8 cellular contexts compared by ENCODE assay signal in the genomic region with DNA sequence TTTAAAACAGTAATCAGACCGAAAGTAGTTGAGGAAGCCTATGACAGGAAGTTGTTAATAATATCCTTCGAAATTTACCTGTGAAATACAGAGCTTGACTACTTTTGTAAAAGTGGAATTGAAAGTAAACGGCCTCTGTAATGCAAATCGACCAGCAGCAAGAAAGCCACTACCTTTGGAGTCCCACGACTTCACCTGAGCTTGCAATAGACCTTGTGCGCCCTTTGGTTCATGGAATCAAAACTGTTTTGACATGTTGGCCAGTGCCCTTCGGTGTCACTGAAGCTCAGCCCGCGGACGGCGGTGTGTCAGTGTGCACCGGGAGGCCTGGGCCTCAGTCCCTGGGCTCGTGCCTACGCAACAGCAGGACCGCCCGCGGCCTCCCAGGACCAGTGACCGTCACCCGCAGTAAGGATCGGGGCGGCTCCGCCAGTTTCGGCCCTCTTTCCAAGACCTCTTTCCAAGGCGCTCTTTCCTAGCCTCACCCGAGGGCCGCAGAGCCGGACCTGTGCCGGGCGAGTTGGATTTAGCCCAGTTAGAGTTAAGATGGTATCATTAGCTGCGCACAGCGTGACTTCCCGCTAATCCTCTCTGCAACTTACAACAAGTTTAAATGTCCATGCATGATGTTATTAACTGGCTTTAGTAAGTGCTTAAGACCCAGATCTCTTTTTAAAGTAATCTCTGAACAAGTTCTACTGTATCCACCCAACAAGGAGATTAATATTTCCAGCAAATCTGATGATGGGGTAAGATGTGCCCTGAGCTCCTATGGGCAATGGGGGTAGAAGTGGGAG.
A peak's percentile ranks its signal among the peaks of the same experiment; 100 is the strongest.
DNase-seq lines count a peak whose midpoint lies in the region; ATAC-seq, FAIRE-seq and TF ChIP-seq lines count a peak whose summit lies in the region.

No MANE protein-coding gene starts in this region.

- H2BK120ac ChIP-seq in mesendoderm (ENCODE audit: low read depth, low read length): no peak overlapping the region

- no peaks in the 10 kb centered on the region for H3K79me2 ChIP-seq in mesendoderm (ENCODE audit: control insufficient read depth, insufficient read depth, low read length)

- peak; percentile 29 for ATAC-seq in GM18520 (IDR thresholded peaks at IDR 0.05; ENCODE audit: unreplicated experiment)
- ATAC-seq in HG02610 (IDR thresholded peaks at IDR 0.05; ENCODE audit: unreplicated experiment): peak; percentile 69
- no peak for ATAC-seq in T-cell (replicated peaks in 1 of 4)
- no peak for ATAC-seq in HG03097 (IDR thresholded peaks at IDR 0.05; ENCODE audit: low FRiP score, unreplicated experiment)
- no peak for ATAC-seq in gastrocnemius medialis

- H3K27me3 ChIP-seq in mesendoderm (ENCODE audit: insufficient read depth, low read length, poor library complexity) (peaks cover 19% of the 10 kb centered on the region), ovary (no peaks in the 10 kb centered on the region), gastrocnemius medialis (peaks cover 85 to 97% (median 90%) of the 10 kb centered on the region in 3 donors)

- no peak overlapping the region for H3K56ac ChIP-seq in mesendoderm (ENCODE audit: low read length)

- no peak overlapping the region for H3K9ac ChIP-seq in mesendoderm (ENCODE audit: low read length)

- no peak for TF ChIP-seq CTCF in ovary (IDR thresholded peaks at IDR 0.05)
- no peak for TF ChIP-seq CTCF in gastrocnemius medialis (IDR thresholded peaks at IDR 0.05 in 4 of 5, conservative IDR thresholded peaks at IDR 0.05 in 1 of 5)

- no peak overlapping the region for H4K8ac ChIP-seq in mesendoderm (ENCODE audit: low read depth, low read length)

- no peak overlapping the region for H3K18ac ChIP-seq in mesendoderm (ENCODE audit: low read length)

- H3K79me1 ChIP-seq in mesendoderm (ENCODE audit: low read length): no peaks in the 10 kb centered on the region

- no peak overlapping the region for H2BK15ac ChIP-seq in mesendoderm (replicated peaks; ENCODE audit: low read depth)

- no peak overlapping the region for H3K23ac ChIP-seq in mesendoderm (ENCODE audit: low read length)

- H3K36me3 ChIP-seq in mesendoderm (ENCODE audit: control insufficient read depth, insufficient read depth, low read length): no peaks in the 10 kb centered on the region
- no peaks in the 10 kb centered on the region for H3K36me3 ChIP-seq in ovary
- H3K36me3 ChIP-seq in gastrocnemius medialis: no peaks in the 10 kb centered on the region

- H2AK5ac ChIP-seq in mesendoderm (ENCODE audit: low read length): no peak overlapping the region

- H3K27ac Mint-ChIP-seq in T-cell: peak overlapping the region in 1 of 2 donors; percentile 73

- POLR2A ChIA-PET in T-cell (lab: Charles Lee): interaction anchor here in 1 of 2 donors (0.6 kb wide), 1 partner anchor 528 kb away, joined by 5 read pairs; no protein-coding TSS in a partner anchor

- H3K4me3 Mint-ChIP-seq in T-cell: peak overlapping the region in 2 of 3 donors; percentile 13 to 74

- H3K4me1 Mint-ChIP-seq in T-cell: peaks cover 11 to 14% (median 13%) of the 10 kb centered on the region in 3 donors

- H4K5ac ChIP-seq in mesendoderm (ENCODE audit: low read length): no peak overlapping the region

- peaks cover 44 to 63% of the 10 kb centered on the region in 2 donors for H3K27me3 Mint-ChIP-seq in T-cell

- H3K4ac ChIP-seq in mesendoderm (ENCODE audit: low read depth, low read length): no peak overlapping the region

- TF ChIP-seq EP300 in ovary (IDR thresholded peaks at IDR 0.05): no peak

- H3K36me3 Mint-ChIP-seq in T-cell: peaks cover 6% of the 10 kb centered on the region

- intact Hi-C loops in ovary (cut with DNase I): no loop called here
- intact Hi-C loops in gastrocnemius medialis (cut with DNase I; ENCODE audit: low total_unique reads): loop anchor here (5.0 to 10.0 kb wide), 2 partner anchors 517 to 755 kb away; no protein-coding TSS in a partner anchor

- peak overlapping the region; percentile 40 for H3K4me2 ChIP-seq in mesendoderm (ENCODE audit: low read length)

- H3K4me3 ChIP-seq in mesendoderm (ENCODE audit: low read length): no peak overlapping the region
- H3K4me3 ChIP-seq in ovary: no peak overlapping the region
- no peak overlapping the region for H3K4me3 ChIP-seq in gastrocnemius medialis

- no peak for DNase-seq in T-cell
- peak; percentile 60 for DNase-seq in mesendoderm
- no peak for DNase-seq in ovary
- no peak for DNase-seq in gastrocnemius medialis
- no peak for DNase-seq in urothelium cell line (ENCODE audit: low spot score)

- H3K27ac ChIP-seq in mesendoderm (ENCODE audit: low read depth, low read length): no peak overlapping the region
- H3K27ac ChIP-seq in ovary: no peak overlapping the region
- H3K27ac ChIP-seq in gastrocnemius medialis: no peak overlapping the region

- no peak for FAIRE-seq in urothelium cell line (lab: Jason Lieb, UNC)

- H2BK5ac ChIP-seq in mesendoderm (ENCODE audit: low read length): no peak overlapping the region

- peaks cover 0 to 25% (median 20%) of the 10 kb centered on the region in 3 donors for H3K9me3 Mint-ChIP-seq in T-cell

- CTCF ChIA-PET in T-cell (lab: Charles Lee): interaction anchor here (0.7 to 1.8 kb wide), 4 partner anchors 20 to 879 kb away, joined by 3 to 6 read pairs (median 4); no protein-coding TSS in a partner anchor

- H3K9me3 ChIP-seq in ovary (no peaks in the 10 kb centered on the region), gastrocnemius medialis (no peaks in the 10 kb centered on the region)

- H3K4me1 ChIP-seq in mesendoderm (ENCODE audit: control insufficient read depth, low read depth, low read length) (peaks cover 2% of the 10 kb centered on the region), ovary (ENCODE audit: insufficient read depth) (no peaks in the 10 kb centered on the region), gastrocnemius medialis (peaks cover 7 to 8% of the 10 kb centered on the region in 2 donors)

- TF ChIP-seq POLR2A in ovary (IDR thresholded peaks at IDR 0.05): no peak
- no peak for TF ChIP-seq POLR2A in gastrocnemius medialis (IDR thresholded peaks at IDR 0.05)

- in situ Hi-C loops in gastrocnemius medialis (cut with MboI; ENCODE audit: low sequenced_read_pairs in 4 of 4): no loop called here

- no CpG with 5 or more reads among the region's 32 CpGs for WGBS in mesendoderm (ENCODE audit: extremely low coverage, insufficient coverage, low lambda C conversion rate)
- WGBS in ovary, 3 donors: 15 to 17% (median 16%) methylated on average over 32 of the region's 32 CpGs

Comparison
In these comparisons a context has a peak if more than half of its experiments do, and no peak if none do; other contexts are left out.
1. ATAC-seq: peak in GM18520 (single experiment) and HG02610 (single experiment); none in T-cell (0 of 4), HG03097 (single experiment) and gastrocnemius medialis (0 of 2).